In the genomic region with DNA sequence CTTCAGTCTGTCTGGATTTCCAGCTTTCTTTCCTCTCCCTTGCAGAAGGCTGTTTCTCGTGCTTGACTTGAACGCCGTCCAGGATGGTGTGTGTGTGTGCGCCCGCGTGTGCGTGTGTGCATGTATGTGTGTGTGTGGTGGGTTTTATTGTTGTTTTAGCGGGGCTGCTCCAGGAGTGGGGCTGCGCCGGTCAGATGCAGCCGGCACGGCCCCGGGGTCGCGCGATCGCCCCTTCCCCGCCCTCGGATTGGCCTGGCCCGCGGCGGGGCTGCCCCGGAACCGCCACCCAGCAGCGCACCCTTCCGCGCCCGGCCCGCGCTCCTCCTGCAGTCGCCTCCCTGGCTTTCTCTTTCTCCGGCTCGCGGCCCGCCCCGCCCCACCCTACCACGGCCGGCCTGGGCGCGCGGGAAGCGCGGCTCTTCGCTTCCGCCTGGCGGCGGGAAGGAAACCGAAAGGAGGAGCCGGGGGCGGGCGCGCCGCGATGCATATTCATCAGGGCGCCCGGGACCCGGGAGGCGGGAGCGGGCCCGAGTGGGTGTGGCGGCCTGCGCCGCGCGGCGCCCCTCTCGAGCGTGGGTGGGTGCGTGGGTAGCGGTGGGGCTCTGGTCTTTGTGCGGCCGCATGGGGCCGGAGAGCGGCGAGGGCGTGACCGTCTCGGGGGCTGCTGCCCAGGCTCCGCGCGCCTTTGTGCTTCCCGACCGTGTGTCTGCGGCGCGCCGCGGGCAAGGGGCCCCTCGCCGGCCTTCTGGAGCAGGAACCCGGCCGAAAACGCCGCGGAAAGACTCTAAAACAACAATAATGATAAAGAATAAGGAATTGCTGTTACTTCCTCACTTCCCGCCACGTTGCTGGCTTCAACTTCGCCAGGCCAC, we compare ENCODE assay signal across 8 cellular contexts. TPM values are rescaled to one million over a fixed set of nuclear protein-coding genes. Genes with fewer than 3 reads are reported as not detected.
DNase-seq lines count a peak whose midpoint lies in the region; ATAC-seq and TF ChIP-seq lines count a peak whose summit lies in the region.

No MANE protein-coding gene starts in this region.

- no peaks in the 10 kb centered on the region for H3K9me3 ChIP-seq in CD4-positive, alpha-beta memory T cell (ENCODE audit: control insufficient read depth in 1 of 2, low read length in 2 of 2)
- H3K9me3 ChIP-seq in endodermal cell (ENCODE audit: control insufficient read depth, low read length): no peaks in the 10 kb centered on the region

- TF ChIP-seq CTCF in endodermal cell (conservative IDR thresholded peaks at IDR 0.05) (peak; percentile 75), mesothelial cell of epicardium (IDR thresholded peaks at IDR 0.05; ENCODE audit: unreplicated experiment) (peak; percentile 55)

- intact Hi-C loops in CD4-positive, alpha-beta memory T cell (cut with micrococcal nuclease): loop anchor here (1.0 kb wide), 1 partner anchor 8 kb away; the partner anchor contains the start of gene NFIB

- POLR2A ChIA-PET in CD4-positive, alpha-beta memory T cell (lab: Charles Lee; ENCODE audit: partially characterized antibody): no interaction called here

- peaks cover 4 to 7% of the 10 kb centered on the region in 2 donors for H3K27me3 Mint-ChIP-seq in CD4-positive, alpha-beta memory T cell
- peaks cover 69% of the 10 kb centered on the region for H3K27me3 Mint-ChIP-seq in endodermal cell (ENCODE audit: insufficient read depth)
- no peaks in the 10 kb centered on the region for H3K27me3 Mint-ChIP-seq in mesothelial cell of epicardium (ENCODE audit: low read depth)

- peak overlapping the region; percentile 50 for H3K9ac ChIP-seq in endodermal cell (ENCODE audit: extremely low read depth, low read length, poor library complexity, severe bottlenecking)

- peak; percentile 88 for ATAC-seq in GM19324 (IDR thresholded peaks at IDR 0.05; ENCODE audit: low FRiP score, unreplicated experiment)
- peak; percentile 88 for ATAC-seq in HG03442 (IDR thresholded peaks at IDR 0.05; ENCODE audit: unreplicated experiment)

- H3K4me1 Mint-ChIP-seq in CD4-positive, alpha-beta memory T cell: peaks cover 12 to 20% (median 15%) of the 10 kb centered on the region in 4 donors
- H3K4me1 Mint-ChIP-seq in endodermal cell (peaks cover 26% of the 10 kb centered on the region), mesothelial cell of epicardium (peaks cover 62% of the 10 kb centered on the region)

- H3K4me3 ChIP-seq in CD4-positive, alpha-beta memory T cell (ENCODE audit: low read length in 2 of 2): peak overlapping the region; percentile 23 to 64
- H3K4me3 ChIP-seq in endodermal cell (ENCODE audit: low read length): peak overlapping the region; percentile 85

- H3K27ac ChIP-seq in CD4-positive, alpha-beta memory T cell (ENCODE audit: low read depth, low read length): no peak overlapping the region
- peak overlapping the region; percentile 92 for H3K27ac ChIP-seq in endodermal cell (ENCODE audit: low read depth, low read length)

- CTCF ChIA-PET in CD4-positive, alpha-beta memory T cell (lab: Charles Lee; ENCODE audit: partially characterized antibody): no interaction called here

- peaks cover 12% of the 10 kb centered on the region for H3K4me1 ChIP-seq in CD4-positive, alpha-beta memory T cell (ENCODE audit: insufficient read depth, low read length)
- peaks cover 3% of the 10 kb centered on the region for H3K4me1 ChIP-seq in endodermal cell (ENCODE audit: control insufficient read depth, insufficient read depth, low read length)

- H3K9me3 Mint-ChIP-seq in CD4-positive, alpha-beta memory T cell: no peaks in the 10 kb centered on the region
- H3K9me3 Mint-ChIP-seq in endodermal cell: no peaks in the 10 kb centered on the region
- no peaks in the 10 kb centered on the region for H3K9me3 Mint-ChIP-seq in mesothelial cell of epicardium

- peak overlapping the region; percentile 84 to 96 (median 92) for H3K4me3 Mint-ChIP-seq in CD4-positive, alpha-beta memory T cell
- peak overlapping the region; percentile 70 for H3K4me3 Mint-ChIP-seq in endodermal cell
- H3K4me3 Mint-ChIP-seq in mesothelial cell of epicardium: peak overlapping the region; percentile 89

- DNase-seq in CD4-positive, alpha-beta memory T cell: peak; percentile 59 to 71 (median 64)
- DNase-seq in NCI-H774 (lab: John Stamatoyannopoulos, UW): peak; percentile 98
- DNase-seq in activated CD8-positive, alpha-beta memory T cell treated with anti-CD3 and anti-CD28 coated beads for 48 hours (ENCODE audit: low read depth in 2 of 3, low spot score in 2 of 3): peak; percentile 44 to 62 (median 48)
- DNase-seq in endodermal cell: peak; percentile 96
- peak; percentile 83 to 91 for DNase-seq in mesothelial cell of epicardium (ENCODE audit: low spot score in 2 of 2, unreplicated experiment in 2 of 2)
- peak; percentile 48 to 51 for DNase-seq in stimulated activated CD8-positive, alpha-beta memory T cell treated with anti-CD3 and anti-CD28 coated beads, Interleukin-15, amount 100 ng/mL, for 4 hours (ENCODE audit: low read depth in 2 of 2)

- H3K27me3 ChIP-seq in CD4-positive, alpha-beta memory T cell (ENCODE audit: insufficient read depth, low read length): no peaks in the 10 kb centered on the region
- peaks cover 59% of the 10 kb centered on the region for H3K27me3 ChIP-seq in endodermal cell (ENCODE audit: control insufficient read depth, insufficient read depth, low read length, poor library complexity, severe bottlenecking)

- no peaks in the 10 kb centered on the region for H3K36me3 Mint-ChIP-seq in CD4-positive, alpha-beta memory T cell
- H3K36me3 Mint-ChIP-seq in endodermal cell (ENCODE audit: low read depth) (no peaks in the 10 kb centered on the region), mesothelial cell of epicardium (no peaks in the 10 kb centered on the region)

- WGBS in endodermal cell (ENCODE audit: insufficient coverage in 1 of 2, insufficient read length in 1 of 2), 2 experiments: 0% methylated on average over 10 to 96 of the region's 98 CpGs

- no peaks in the 10 kb centered on the region for H3K36me3 ChIP-seq in CD4-positive, alpha-beta memory T cell (ENCODE audit: insufficient read depth, low read length)
- no peaks in the 10 kb centered on the region for H3K36me3 ChIP-seq in endodermal cell (ENCODE audit: control insufficient read depth, insufficient read depth, low read length)

- H3K27ac Mint-ChIP-seq in CD4-positive, alpha-beta memory T cell: peak overlapping the region; percentile 41 to 82 (median 66)
- H3K27ac Mint-ChIP-seq in endodermal cell (peak overlapping the region; percentile 80), mesothelial cell of epicardium (peak overlapping the region; percentile 99)

RNA-seq across cellular contexts. Expression of gene NFIB, which starts 8.5 kb away (rescaled TPM):
- not detected for total RNA-seq in CD4-positive, alpha-beta memory T cell
- polyA plus RNA-seq in CD4-positive, alpha-beta memory T cell: not detected
- total RNA-seq in endodermal cell: 10 to 100 TPM in 1 of 2 donors, 1 to 10 TPM in 1; 5.3 to 14.1 TPM
- 5.5 TPM for polyA plus RNA-seq in endodermal cell (2013, experiment 1 of 2)
- 6.1 TPM for polyA plus RNA-seq in endodermal cell (2013, experiment 2 of 2)
- total RNA-seq in mesothelial cell of epicardium: 213 to 237 TPM (median 230 TPM) in 3 replicates

Comparison
In these comparisons a context has a peak if more than half of its experiments do, and no peak if none do; other contexts are left out.
1. DNase-seq: peak in every context shown above with its lines; median percentile 98 in NCI-H774; 96 in endodermal cell; 87 in mesothelial cell of epicardium; 64 in CD4-positive, alpha-beta memory T cell; 50 in stimulated activated CD8-positive, alpha-beta memory T cell treated with anti-CD3 and anti-CD28 coated beads, Interleukin-15, amount 100 ng/mL, for 4 hours; 48 in activated CD8-positive, alpha-beta memory T cell treated with anti-CD3 and anti-CD28 coated beads for 48 hours.
2. RNA of gene NFIB, which starts 8.5 kb away (total RNA-seq): 213 to 237 TPM in mesothelial cell of epicardium; 5.3 to 14.1 TPM in endodermal cell and not detected in CD4-positive, alpha-beta memory T cell; every median in the first group is over 10 times any median in the second.
3. Peak in every context shown above with its lines, with median percentiles within 50 percentile points of each other: H3K27ac Mint-ChIP-seq and H3K4me3 Mint-ChIP-seq.